ENCODE assay signal across 10 cellular contexts in the genomic region with DNA sequence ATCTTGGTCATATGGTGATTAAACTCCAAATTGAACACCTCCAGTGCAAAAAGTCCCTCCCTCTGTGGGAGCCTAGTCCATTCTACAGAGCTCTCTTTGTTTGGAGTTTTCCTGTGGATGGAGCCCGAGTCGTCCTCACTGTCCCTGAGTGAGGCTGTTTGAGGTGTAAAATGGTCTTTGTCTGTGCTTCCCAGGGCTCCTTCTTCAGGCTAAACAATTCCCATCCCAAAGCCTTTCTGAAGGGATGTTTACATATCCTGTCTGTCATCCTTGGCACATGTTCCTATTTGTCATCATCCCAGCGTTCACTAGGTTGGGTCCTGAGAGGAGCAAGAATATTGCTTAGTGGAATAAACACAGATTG.
A peak's percentile ranks its signal among the peaks of the same experiment; 100 is the strongest.
DNase-seq lines count a peak whose midpoint lies in the region; ATAC-seq and TF ChIP-seq lines count a peak whose summit lies in the region.
"Had no signal": no experiment of that assay in that cellular context is flagged by ENCODE, and none has a peak within 500 bp of the region (broad histone marks: within the 10 kb centered on the region; RNA-seq: fewer than 3 reads in every experiment).

No MANE protein-coding gene starts in this region.

- peak overlapping the region in 3 of 5 experiments; percentile 39 to 83 (median 72) for H3K27ac Mint-ChIP-seq in brain
- H3K27ac Mint-ChIP-seq: T-helper 17 cell had no signal

- H3K9me3 Mint-ChIP-seq in brain = peaks cover 0 to 3% (median 0%) of the 10 kb centered on the region in 5 experiments

- DNase-seq in DMS53 treated with DMSO at 0.1 percent for 48 hours (lab: John Stamatoyannopoulos, UW; ENCODE audit: unreplicated experiment) (peak; percentile 41), NCI-H2029 (lab: John Stamatoyannopoulos, UW) (peak; percentile 61), kidney tubule cell (ENCODE audit: low spot score) (peak; percentile 74), germinal center (ENCODE audit: low spot score) (no peak)
- DNase-seq: NCI-H1694 treated with DMSO at 0.1 percent for 48 hours, T-helper 17 cell had no signal

- ATAC-seq in GM21576 (IDR thresholded peaks at IDR 0.05; ENCODE audit: unreplicated experiment) (no peak), GM19397 (IDR thresholded peaks at IDR 0.05; ENCODE audit: unreplicated experiment) (no peak), HG02973 (IDR thresholded peaks at IDR 0.05; ENCODE audit: unreplicated experiment) (no peak)
- ATAC-seq: T-helper 17 cell had no signal

- no peak for TF ChIP-seq CTCF in brain (conservative IDR thresholded peaks at IDR 0.05)

- H3K36me3 Mint-ChIP-seq in brain = no peaks in the 10 kb centered on the region

- H3K4me3 Mint-ChIP-seq in brain = no peak overlapping the region
- H3K4me3 Mint-ChIP-seq: T-helper 17 cell had no signal

- peaks cover 53% of the 10 kb centered on the region for H3K4me1 Mint-ChIP-seq in brain
- H3K4me1 Mint-ChIP-seq: T-helper 17 cell had no signal

- peaks cover 3% of the 10 kb centered on the region for H3K27me3 Mint-ChIP-seq in brain
